ENCODE assay signal across 1 cellular context in genomic region chr6:3742426-3743344, GRCh38.
A peak's percentile ranks its signal among the peaks of the same experiment; 100 is the strongest.
TF ChIP-seq lines count a peak whose summit lies in the region.

No MANE protein-coding gene starts in this region.

TF ChIP-seq in HepG2, 621 proteins besides CTCF, POLR2A, EP300 and RAD21 (continued from another document and continues in another):
- no peak for TF ChIP-seq NFAT5 (CRISPR knock-in tag; IDR thresholded peaks at IDR 0.05)
- TF ChIP-seq NFKBIZ (CRISPR knock-in tag; IDR thresholded peaks at IDR 0.05): no peak
- TF ChIP-seq KLF15 (CRISPR knock-in tag; IDR thresholded peaks at IDR 0.05; ENCODE audit: borderline replicate concordance): no peak; the same call in 1 of the 2 replicates
- TF ChIP-seq TFDP1 (CRISPR knock-in tag; IDR thresholded peaks at IDR 0.05; ENCODE audit: borderline replicate concordance): peak; percentile 42; the same call in 1 of the 2 replicates
- peak; percentile 72; the same call in 1 of the 2 replicates for TF ChIP-seq ZNF564 (CRISPR knock-in tag; IDR thresholded peaks at IDR 0.05)
- TF ChIP-seq ZNF749 (CRISPR knock-in tag; IDR thresholded peaks at IDR 0.05; ENCODE audit: borderline replicate concordance): no peak
- TF ChIP-seq ZNF709 (CRISPR knock-in tag; IDR thresholded peaks at IDR 0.05): 0 out of 2 replicates have a peak, but pooled peaks have one; percentile 27
- TF ChIP-seq HMG20A (CRISPR knock-in tag; IDR thresholded peaks at IDR 0.05; ENCODE audit: borderline replicate concordance): peak; percentile 6; the same call in 1 of the 2 replicates
- peak; percentile 54; the same call in 1 of the 2 replicates for TF ChIP-seq RXRA (CRISPR knock-in tag; IDR thresholded peaks at IDR 0.05)
- TF ChIP-seq IRF9 (CRISPR knock-in tag; IDR thresholded peaks at IDR 0.05; ENCODE audit: borderline replicate concordance): no peak
- no peak for TF ChIP-seq ZSCAN12 (CRISPR knock-in tag; IDR thresholded peaks at IDR 0.05)
- TF ChIP-seq TBP (CRISPR knock-in tag; IDR thresholded peaks at IDR 0.05): no peak
- TF ChIP-seq TERF1 (CRISPR knock-in tag; IDR thresholded peaks at IDR 0.05): no peak
- TF ChIP-seq HOXA3 (CRISPR knock-in tag; IDR thresholded peaks at IDR 0.05): peak; percentile 56; the same call in 1 of the 2 replicates
- TF ChIP-seq AHR (CRISPR knock-in tag; IDR thresholded peaks at IDR 0.05): peak; percentile 83; the same call in 1 of the 2 replicates
- no peak; the same call in 1 of the 2 replicates for TF ChIP-seq ZMYM4 (CRISPR knock-in tag; IDR thresholded peaks at IDR 0.05)
- TF ChIP-seq ZNF607 (CRISPR knock-in tag; IDR thresholded peaks at IDR 0.05; ENCODE audit: borderline replicate concordance): no peak; the same call in 1 of the 2 replicates
- TF ChIP-seq SAP130 (CRISPR knock-in tag; IDR thresholded peaks at IDR 0.05; ENCODE audit: low read depth): peak; percentile 88
- no peak for TF ChIP-seq NFE2 (CRISPR knock-in tag; IDR thresholded peaks at IDR 0.05)
- 0 out of 2 replicates have a peak, but pooled peaks have one; percentile 25 for TF ChIP-seq ZNF644 (CRISPR knock-in tag; IDR thresholded peaks at IDR 0.05; ENCODE audit: low read depth)
- no peak for TF ChIP-seq HCFC1 (IDR thresholded peaks at IDR 0.05; ENCODE audit: low read depth, low read length)
- peak; percentile 85 for TF ChIP-seq ETV5 (CRISPR knock-in tag; IDR thresholded peaks at IDR 0.05; ENCODE audit: borderline replicate concordance)
- TF ChIP-seq ATF7 (IDR thresholded peaks at IDR 0.05): no peak
- TF ChIP-seq ATF7 (CRISPR knock-in tag; IDR thresholded peaks at IDR 0.05): no peak
- no peak for TF ChIP-seq LRRFIP1 (CRISPR knock-in tag; conservative IDR thresholded peaks at IDR 0.05)
- TF ChIP-seq ZNF614 (CRISPR knock-in tag; IDR thresholded peaks at IDR 0.05; ENCODE audit: borderline replicate concordance): peak; percentile 47
- no peak for TF ChIP-seq ZNF343 (CRISPR knock-in tag; IDR thresholded peaks at IDR 0.05)
- TF ChIP-seq TGIF2 (CRISPR knock-in tag; IDR thresholded peaks at IDR 0.05): no peak; the same call in 1 of the 2 replicates
- TF ChIP-seq JUN (CRISPR knock-in tag; IDR thresholded peaks at IDR 0.05): no peak
- TF ChIP-seq AKNA (CRISPR knock-in tag; IDR thresholded peaks at IDR 0.05; ENCODE audit: borderline replicate concordance): no peak
- TF ChIP-seq ZNF30 (CRISPR knock-in tag; IDR thresholded peaks at IDR 0.05): no peak
- TF ChIP-seq PHF21A (CRISPR knock-in tag; IDR thresholded peaks at IDR 0.05): peak; percentile 92; the same call in 1 of the 2 replicates
- 0 out of 2 replicates have a peak, but pooled peaks have one; percentile 28 for TF ChIP-seq DRAP1 (CRISPR knock-in tag; IDR thresholded peaks at IDR 0.05)
- TF ChIP-seq ZNF18 (CRISPR knock-in tag; IDR thresholded peaks at IDR 0.05; ENCODE audit: insufficient replicate concordance): no peak
- TF ChIP-seq ZBTB33 (CRISPR knock-in tag; IDR thresholded peaks at IDR 0.05): 0 out of 2 replicates have a peak, but pooled peaks have one; percentile 45
- TF ChIP-seq ZNF605 (CRISPR knock-in tag; IDR thresholded peaks at IDR 0.05): peak; percentile 86
- 0 out of 2 replicates have a peak, but pooled peaks have one; percentile 19 for TF ChIP-seq POGZ (CRISPR knock-in tag; IDR thresholded peaks at IDR 0.05)
- no peak for TF ChIP-seq MTF1 (CRISPR knock-in tag; IDR thresholded peaks at IDR 0.05)
- no peak for TF ChIP-seq CHCHD3 (CRISPR knock-in tag; IDR thresholded peaks at IDR 0.05)
- no peak for TF ChIP-seq MED13 (CRISPR knock-in tag; IDR thresholded peaks at IDR 0.05)
- peak; percentile 65 for TF ChIP-seq TOE1 (CRISPR knock-in tag; IDR thresholded peaks at IDR 0.05)
- TF ChIP-seq ZNF773 (CRISPR knock-in tag; IDR thresholded peaks at IDR 0.05; ENCODE audit: borderline replicate concordance): 0 out of 2 replicates have a peak, but pooled peaks have one; percentile 45
- TF ChIP-seq ELF1 (CRISPR knock-in tag; IDR thresholded peaks at IDR 0.05): peak; percentile 63
- TF ChIP-seq SATB2 (CRISPR knock-in tag; IDR thresholded peaks at IDR 0.05): no peak
